1 cellular context compared by ENCODE assay signal in the genomic region with DNA sequence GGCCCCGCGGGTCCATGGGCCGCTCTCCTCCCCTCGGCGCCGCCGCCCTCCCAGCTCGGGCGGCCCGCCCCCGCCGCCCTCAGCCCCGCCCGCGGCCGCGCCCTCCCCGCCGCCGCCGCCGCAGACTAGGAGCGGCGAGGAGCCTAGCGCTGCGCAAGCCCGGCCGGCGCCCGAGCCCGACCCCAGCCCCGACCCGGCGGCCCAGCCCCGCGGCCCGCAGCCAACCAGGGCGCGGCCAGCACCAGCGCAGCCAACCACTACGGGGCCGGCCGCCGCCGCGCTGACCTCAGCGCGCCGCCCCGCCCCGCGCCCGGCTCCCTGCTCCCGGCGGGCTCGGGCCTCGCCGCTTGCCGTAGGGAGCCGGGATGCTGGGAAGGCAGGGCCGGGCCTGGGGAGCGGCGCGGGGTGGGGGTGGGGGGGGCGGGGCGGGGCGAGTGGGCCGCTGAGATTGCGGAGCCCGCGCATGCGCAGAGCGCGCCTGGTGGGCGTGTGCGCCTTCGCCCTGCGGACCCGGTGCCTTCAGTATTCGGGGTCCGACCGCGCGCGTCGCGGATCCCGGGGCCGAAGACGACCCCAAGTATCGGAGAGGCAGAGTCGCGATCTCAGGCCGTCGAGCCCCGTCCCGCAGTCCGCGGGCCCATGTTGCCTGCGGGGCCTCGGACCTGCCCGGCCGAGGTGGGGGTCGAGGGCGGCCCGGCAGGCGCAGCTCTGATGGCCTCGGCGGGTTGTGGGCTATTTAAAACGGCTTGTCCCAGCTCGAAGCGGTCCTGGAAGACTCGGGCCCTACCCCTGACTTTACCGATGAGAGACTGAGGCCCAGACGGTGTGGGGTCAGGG.
TF ChIP-seq lines count a peak whose summit lies in the region.

A gene with protein sequence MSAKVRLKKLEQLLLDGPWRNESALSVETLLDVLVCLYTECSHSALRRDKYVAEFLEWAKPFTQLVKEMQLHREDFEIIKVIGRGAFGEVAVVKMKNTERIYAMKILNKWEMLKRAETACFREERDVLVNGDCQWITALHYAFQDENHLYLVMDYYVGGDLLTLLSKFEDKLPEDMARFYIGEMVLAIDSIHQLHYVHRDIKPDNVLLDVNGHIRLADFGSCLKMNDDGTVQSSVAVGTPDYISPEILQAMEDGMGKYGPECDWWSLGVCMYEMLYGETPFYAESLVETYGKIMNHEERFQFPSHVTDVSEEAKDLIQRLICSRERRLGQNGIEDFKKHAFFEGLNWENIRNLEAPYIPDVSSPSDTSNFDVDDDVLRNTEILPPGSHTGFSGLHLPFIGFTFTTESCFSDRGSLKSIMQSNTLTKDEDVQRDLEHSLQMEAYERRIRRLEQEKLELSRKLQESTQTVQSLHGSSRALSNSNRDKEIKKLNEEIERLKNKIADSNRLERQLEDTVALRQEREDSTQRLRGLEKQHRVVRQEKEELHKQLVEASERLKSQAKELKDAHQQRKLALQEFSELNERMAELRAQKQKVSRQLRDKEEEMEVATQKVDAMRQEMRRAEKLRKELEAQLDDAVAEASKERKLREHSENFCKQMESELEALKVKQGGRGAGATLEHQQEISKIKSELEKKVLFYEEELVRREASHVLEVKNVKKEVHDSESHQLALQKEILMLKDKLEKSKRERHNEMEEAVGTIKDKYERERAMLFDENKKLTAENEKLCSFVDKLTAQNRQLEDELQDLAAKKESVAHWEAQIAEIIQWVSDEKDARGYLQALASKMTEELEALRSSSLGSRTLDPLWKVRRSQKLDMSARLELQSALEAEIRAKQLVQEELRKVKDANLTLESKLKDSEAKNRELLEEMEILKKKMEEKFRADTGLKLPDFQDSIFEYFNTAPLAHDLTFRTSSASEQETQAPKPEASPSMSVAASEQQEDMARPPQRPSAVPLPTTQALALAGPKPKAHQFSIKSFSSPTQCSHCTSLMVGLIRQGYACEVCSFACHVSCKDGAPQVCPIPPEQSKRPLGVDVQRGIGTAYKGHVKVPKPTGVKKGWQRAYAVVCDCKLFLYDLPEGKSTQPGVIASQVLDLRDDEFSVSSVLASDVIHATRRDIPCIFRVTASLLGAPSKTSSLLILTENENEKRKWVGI (N-terminal part only) (minus strand): TSS at position 178 of the 837 bp plus-strand sequence. CDS start 376 bp downstream, outside the sequence.

TF ChIP-seq in HepG2, 621 proteins besides CTCF, POLR2A, EP300 and RAD21 (continued from another document and continues in another):
- TF ChIP-seq, protein P1, sequence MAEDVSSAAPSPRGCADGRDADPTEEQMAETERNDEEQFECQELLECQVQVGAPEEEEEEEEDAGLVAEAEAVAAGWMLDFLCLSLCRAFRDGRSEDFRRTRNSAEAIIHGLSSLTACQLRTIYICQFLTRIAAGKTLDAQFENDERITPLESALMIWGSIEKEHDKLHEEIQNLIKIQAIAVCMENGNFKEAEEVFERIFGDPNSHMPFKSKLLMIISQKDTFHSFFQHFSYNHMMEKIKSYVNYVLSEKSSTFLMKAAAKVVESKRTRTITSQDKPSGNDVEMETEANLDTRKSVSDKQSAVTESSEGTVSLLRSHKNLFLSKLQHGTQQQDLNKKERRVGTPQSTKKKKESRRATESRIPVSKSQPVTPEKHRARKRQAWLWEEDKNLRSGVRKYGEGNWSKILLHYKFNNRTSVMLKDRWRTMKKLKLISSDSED (CRISPR knock-in tag; IDR thresholded peaks at IDR 0.05): no peak
- TF ChIP-seq SRSF9 (IDR thresholded peaks at IDR 0.05; ENCODE audit: borderline replicate concordance, insufficient read depth, low read depth, low read length, poor library complexity, severe bottlenecking) (no peak), MEIS2 (CRISPR knock-in tag; IDR thresholded peaks at IDR 0.05) (no peak), ZNF720 (CRISPR knock-in tag; IDR thresholded peaks at IDR 0.05) (no peak), ZNF652 (CRISPR knock-in tag; IDR thresholded peaks at IDR 0.05; ENCODE audit: borderline replicate concordance, low read depth) (no peak), ZNF354B (CRISPR knock-in tag; IDR thresholded peaks at IDR 0.05) (no peak), HES4 (CRISPR knock-in tag; IDR thresholded peaks at IDR 0.05; ENCODE audit: borderline replicate concordance) (no peak; the same call in 1 of the 2 replicates), ZNF792 (CRISPR knock-in tag; IDR thresholded peaks at IDR 0.05) (peak; percentile 34; the same call in 1 of the 2 replicates), NONO (IDR thresholded peaks at IDR 0.05) (no peak), NONO (CRISPR knock-in tag; conservative IDR thresholded peaks at IDR 0.05) (no peak; the same call in 1 of the 2 replicates), ZNF329 (CRISPR knock-in tag; IDR thresholded peaks at IDR 0.05; ENCODE audit: low read depth) (no peak; the same call in 1 of the 2 replicates), HOXA3 (CRISPR knock-in tag; IDR thresholded peaks at IDR 0.05) (0 out of 2 replicates have a peak, but pooled peaks have one; percentile 11), KLF16 (CRISPR knock-in tag; IDR thresholded peaks at IDR 0.05) (0 out of 4 replicates have a peak, but pooled peaks of 1 of the 2 experiments have one; percentile 33), PCBP2 (optimal IDR thresholded peaks at IDR 0.05; ENCODE audit: low read depth, low read length, poor library complexity, severe bottlenecking) (no peak), STAG1 (CRISPR knock-in tag; IDR thresholded peaks at IDR 0.05) (no peak), PHB2 (IDR thresholded peaks at IDR 0.05; ENCODE audit: partially characterized antibody) (no peak), GTF3A (CRISPR knock-in tag; conservative IDR thresholded peaks at IDR 0.05) (no peak), ZNF605 (CRISPR knock-in tag; IDR thresholded peaks at IDR 0.05) (no peak), ZNF670 (CRISPR knock-in tag; IDR thresholded peaks at IDR 0.05; ENCODE audit: borderline replicate concordance) (peak; percentile 46; the same call in 1 of the 2 replicates), ZNF33B (CRISPR knock-in tag; IDR thresholded peaks at IDR 0.05) (0 out of 2 replicates have a peak, but pooled peaks have one; percentile 50), ZNF558 (CRISPR knock-in tag; IDR thresholded peaks at IDR 0.05; ENCODE audit: borderline replicate concordance) (no peak), SNRNP70 (IDR thresholded peaks at IDR 0.05; ENCODE audit: low read depth, low read length) (no peak), ZNF550 (CRISPR knock-in tag; IDR thresholded peaks at IDR 0.05; ENCODE audit: borderline replicate concordance) (0 out of 2 replicates have a peak, but pooled peaks have one; percentile 69), ERF (CRISPR knock-in tag; IDR thresholded peaks at IDR 0.05) (0 out of 2 replicates have a peak, but pooled peaks have one; percentile 28), NCOA2 (CRISPR knock-in tag; IDR thresholded peaks at IDR 0.05) (no peak), HDAC1 (CRISPR knock-in tag; IDR thresholded peaks at IDR 0.05) (peak; percentile 62), SMAD3 (CRISPR knock-in tag; IDR thresholded peaks at IDR 0.05) (no peak), ZSCAN20 (CRISPR knock-in tag; IDR thresholded peaks at IDR 0.05; ENCODE audit: borderline replicate concordance) (no peak), BHLHE40 (IDR thresholded peaks at IDR 0.05; ENCODE audit: low read length) (no peak), TRIM24 (CRISPR knock-in tag; IDR thresholded peaks at IDR 0.05) (no peak)
- TF ChIP-seq, protein P2, sequence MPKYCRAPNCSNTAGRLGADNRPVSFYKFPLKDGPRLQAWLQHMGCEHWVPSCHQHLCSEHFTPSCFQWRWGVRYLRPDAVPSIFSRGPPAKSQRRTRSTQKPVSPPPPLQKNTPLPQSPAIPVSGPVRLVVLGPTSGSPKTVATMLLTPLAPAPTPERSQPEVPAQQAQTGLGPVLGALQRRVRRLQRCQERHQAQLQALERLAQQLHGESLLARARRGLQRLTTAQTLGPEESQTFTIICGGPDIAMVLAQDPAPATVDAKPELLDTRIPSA (CRISPR knock-in tag; IDR thresholded peaks at IDR 0.05; ENCODE audit: borderline replicate concordance): no peak
- TF ChIP-seq, protein P3, sequence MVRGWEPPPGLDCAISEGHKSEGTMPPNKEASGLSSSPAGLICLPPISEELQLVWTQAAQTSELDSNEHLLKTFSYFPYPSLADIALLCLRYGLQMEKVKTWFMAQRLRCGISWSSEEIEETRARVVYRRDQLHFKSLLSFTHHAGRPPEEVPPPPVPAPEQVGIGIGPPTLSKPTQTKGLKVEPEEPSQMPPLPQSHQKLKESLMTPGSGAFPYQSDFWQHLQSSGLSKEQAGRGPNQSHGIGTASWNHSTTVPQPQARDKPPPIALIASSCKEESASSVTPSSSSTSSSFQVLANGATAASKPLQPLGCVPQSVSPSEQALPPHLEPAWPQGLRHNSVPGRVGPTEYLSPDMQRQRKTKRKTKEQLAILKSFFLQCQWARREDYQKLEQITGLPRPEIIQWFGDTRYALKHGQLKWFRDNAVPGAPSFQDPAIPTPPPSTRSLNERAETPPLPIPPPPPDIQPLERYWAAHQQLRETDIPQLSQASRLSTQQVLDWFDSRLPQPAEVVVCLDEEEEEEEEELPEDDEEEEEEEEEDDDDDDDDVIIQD (CRISPR knock-in tag; IDR thresholded peaks at IDR 0.05; ENCODE audit: low read depth): no peak
- TF ChIP-seq, protein P4, sequence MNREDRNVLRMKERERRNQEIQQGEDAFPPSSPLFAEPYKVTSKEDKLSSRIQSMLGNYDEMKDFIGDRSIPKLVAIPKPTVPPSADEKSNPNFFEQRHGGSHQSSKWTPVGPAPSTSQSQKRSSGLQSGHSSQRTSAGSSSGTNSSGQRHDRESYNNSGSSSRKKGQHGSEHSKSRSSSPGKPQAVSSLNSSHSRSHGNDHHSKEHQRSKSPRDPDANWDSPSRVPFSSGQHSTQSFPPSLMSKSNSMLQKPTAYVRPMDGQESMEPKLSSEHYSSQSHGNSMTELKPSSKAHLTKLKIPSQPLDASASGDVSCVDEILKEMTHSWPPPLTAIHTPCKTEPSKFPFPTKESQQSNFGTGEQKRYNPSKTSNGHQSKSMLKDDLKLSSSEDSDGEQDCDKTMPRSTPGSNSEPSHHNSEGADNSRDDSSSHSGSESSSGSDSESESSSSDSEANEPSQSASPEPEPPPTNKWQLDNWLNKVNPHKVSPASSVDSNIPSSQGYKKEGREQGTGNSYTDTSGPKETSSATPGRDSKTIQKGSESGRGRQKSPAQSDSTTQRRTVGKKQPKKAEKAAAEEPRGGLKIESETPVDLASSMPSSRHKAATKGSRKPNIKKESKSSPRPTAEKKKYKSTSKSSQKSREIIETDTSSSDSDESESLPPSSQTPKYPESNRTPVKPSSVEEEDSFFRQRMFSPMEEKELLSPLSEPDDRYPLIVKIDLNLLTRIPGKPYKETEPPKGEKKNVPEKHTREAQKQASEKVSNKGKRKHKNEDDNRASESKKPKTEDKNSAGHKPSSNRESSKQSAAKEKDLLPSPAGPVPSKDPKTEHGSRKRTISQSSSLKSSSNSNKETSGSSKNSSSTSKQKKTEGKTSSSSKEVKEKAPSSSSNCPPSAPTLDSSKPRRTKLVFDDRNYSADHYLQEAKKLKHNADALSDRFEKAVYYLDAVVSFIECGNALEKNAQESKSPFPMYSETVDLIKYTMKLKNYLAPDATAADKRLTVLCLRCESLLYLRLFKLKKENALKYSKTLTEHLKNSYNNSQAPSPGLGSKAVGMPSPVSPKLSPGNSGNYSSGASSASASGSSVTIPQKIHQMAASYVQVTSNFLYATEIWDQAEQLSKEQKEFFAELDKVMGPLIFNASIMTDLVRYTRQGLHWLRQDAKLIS (CRISPR knock-in tag; IDR thresholded peaks at IDR 0.05): no peak
- TF ChIP-seq, protein P5, sequence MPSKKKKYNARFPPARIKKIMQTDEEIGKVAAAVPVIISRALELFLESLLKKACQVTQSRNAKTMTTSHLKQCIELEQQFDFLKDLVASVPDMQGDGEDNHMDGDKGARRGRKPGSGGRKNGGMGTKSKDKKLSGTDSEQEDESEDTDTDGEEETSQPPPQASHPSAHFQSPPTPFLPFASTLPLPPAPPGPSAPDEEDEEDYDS (CRISPR knock-in tag; IDR thresholded peaks at IDR 0.05): no peak
- TF ChIP-seq, protein P6, sequence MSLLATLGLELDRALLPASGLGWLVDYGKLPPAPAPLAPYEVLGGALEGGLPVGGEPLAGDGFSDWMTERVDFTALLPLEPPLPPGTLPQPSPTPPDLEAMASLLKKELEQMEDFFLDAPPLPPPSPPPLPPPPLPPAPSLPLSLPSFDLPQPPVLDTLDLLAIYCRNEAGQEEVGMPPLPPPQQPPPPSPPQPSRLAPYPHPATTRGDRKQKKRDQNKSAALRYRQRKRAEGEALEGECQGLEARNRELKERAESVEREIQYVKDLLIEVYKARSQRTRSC (CRISPR knock-in tag; IDR thresholded peaks at IDR 0.05; ENCODE audit: low read depth): no peak
- TF ChIP-seq, protein P7, sequence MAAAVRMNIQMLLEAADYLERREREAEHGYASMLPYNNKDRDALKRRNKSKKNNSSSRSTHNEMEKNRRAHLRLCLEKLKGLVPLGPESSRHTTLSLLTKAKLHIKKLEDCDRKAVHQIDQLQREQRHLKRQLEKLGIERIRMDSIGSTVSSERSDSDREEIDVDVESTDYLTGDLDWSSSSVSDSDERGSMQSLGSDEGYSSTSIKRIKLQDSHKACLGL (CRISPR knock-in tag; IDR thresholded peaks at IDR 0.05): peak; percentile 54; the same call in 1 of the 2 replicates
- TF ChIP-seq, protein P8, sequence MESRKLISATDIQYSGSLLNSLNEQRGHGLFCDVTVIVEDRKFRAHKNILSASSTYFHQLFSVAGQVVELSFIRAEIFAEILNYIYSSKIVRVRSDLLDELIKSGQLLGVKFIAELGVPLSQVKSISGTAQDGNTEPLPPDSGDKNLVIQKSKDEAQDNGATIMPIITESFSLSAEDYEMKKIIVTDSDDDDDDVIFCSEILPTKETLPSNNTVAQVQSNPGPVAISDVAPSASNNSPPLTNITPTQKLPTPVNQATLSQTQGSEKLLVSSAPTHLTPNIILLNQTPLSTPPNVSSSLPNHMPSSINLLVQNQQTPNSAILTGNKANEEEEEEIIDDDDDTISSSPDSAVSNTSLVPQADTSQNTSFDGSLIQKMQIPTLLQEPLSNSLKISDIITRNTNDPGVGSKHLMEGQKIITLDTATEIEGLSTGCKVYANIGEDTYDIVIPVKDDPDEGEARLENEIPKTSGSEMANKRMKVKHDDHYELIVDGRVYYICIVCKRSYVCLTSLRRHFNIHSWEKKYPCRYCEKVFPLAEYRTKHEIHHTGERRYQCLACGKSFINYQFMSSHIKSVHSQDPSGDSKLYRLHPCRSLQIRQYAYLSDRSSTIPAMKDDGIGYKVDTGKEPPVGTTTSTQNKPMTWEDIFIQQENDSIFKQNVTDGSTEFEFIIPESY (CRISPR knock-in tag; IDR thresholded peaks at IDR 0.05): no peak
- TF ChIP-seq, protein P9, sequence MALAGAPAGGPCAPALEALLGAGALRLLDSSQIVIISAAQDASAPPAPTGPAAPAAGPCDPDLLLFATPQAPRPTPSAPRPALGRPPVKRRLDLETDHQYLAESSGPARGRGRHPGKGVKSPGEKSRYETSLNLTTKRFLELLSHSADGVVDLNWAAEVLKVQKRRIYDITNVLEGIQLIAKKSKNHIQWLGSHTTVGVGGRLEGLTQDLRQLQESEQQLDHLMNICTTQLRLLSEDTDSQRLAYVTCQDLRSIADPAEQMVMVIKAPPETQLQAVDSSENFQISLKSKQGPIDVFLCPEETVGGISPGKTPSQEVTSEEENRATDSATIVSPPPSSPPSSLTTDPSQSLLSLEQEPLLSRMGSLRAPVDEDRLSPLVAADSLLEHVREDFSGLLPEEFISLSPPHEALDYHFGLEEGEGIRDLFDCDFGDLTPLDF (CRISPR knock-in tag; IDR thresholded peaks at IDR 0.05): no peak
- TF ChIP-seq, protein P10, sequence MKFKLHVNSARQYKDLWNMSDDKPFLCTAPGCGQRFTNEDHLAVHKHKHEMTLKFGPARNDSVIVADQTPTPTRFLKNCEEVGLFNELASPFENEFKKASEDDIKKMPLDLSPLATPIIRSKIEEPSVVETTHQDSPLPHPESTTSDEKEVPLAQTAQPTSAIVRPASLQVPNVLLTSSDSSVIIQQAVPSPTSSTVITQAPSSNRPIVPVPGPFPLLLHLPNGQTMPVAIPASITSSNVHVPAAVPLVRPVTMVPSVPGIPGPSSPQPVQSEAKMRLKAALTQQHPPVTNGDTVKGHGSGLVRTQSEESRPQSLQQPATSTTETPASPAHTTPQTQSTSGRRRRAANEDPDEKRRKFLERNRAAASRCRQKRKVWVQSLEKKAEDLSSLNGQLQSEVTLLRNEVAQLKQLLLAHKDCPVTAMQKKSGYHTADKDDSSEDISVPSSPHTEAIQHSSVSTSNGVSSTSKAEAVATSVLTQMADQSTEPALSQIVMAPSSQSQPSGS (CRISPR knock-in tag; IDR thresholded peaks at IDR 0.05): no peak
